ENCODE assay signal across 25 cellular contexts in genomic region chr4:170854097-170854496, GRCh38.
"Had no signal": no experiment of that assay in that cellular context is flagged by ENCODE, and none has a peak within 500 bp of the region (broad histone marks: within the 10 kb centered on the region; RNA-seq: fewer than 3 reads in every experiment).

No MANE protein-coding gene starts in this region.

- H3K4me3 Mint-ChIP-seq: naive thymus-derived CD4-positive, alpha-beta T cell; natural killer cell; nephron progenitor cell; neural progenitor cell; stimulated activated memory B cell treated with anti-CD40 and anti-IgM and Interleukin-4, amounts not matched to agents 10 μg/mL and 1 μg/mL and 100 μg/mL, for 72 hours; stimulated activated naive CD8-positive, alpha-beta T cell treated with anti-CD3 and anti-CD28 coated beads, Interleukin-15, amount 100 ng/mL, for 72 hours; type B pancreatic cell had no signal

- H3K4me2 ChIP-seq: neural progenitor cell had no signal

- H3K27me3 Mint-ChIP-seq: naive thymus-derived CD4-positive, alpha-beta T cell; progenitor cell of endocrine pancreas; stimulated activated memory B cell treated with anti-CD40 and anti-IgM and Interleukin-4, amounts not matched to agents 10 μg/mL and 1 μg/mL and 100 μg/mL, for 72 hours; stimulated activated naive CD8-positive, alpha-beta T cell treated with anti-CD3 and anti-CD28 coated beads, Interleukin-15, amount 100 ng/mL, for 72 hours; type B pancreatic cell had no signal

- H3K4me3 ChIP-seq: neural progenitor cell, ovary, psoas muscle, right lobe of liver, sigmoid colon, spleen, suprapubic skin, testis, tibial artery, transverse colon, upper lobe of right lung, uterus had no signal

- H2AFZ ChIP-seq: neural progenitor cell, parathyroid adenoma had no signal

- DNase-seq: natural killer cell; occipital lobe; psoas muscle; sigmoid colon; spleen; stimulated activated CD4-positive, alpha-beta T cell treated with anti-CD3 and anti-CD28 coated beads, Interleukin-12 subunit alpha, Interleukin-12 subunit beta, amount 100 ng/mL, for 4 hours; stimulated activated CD4-positive, alpha-beta T cell treated with anti-CD3 and anti-CD28 coated beads, Interleukin-4, amount 100 ng/mL, for 1 hour; stimulated activated CD4-positive, alpha-beta T cell treated with anti-CD3 and anti-CD28 coated beads, Interleukin-4, amount 100 ng/mL, for 4 hours; stimulated activated naive CD4-positive, alpha-beta T cell had no signal

- H3K79me2 ChIP-seq: parathyroid adenoma had no signal

- H3K36me3 Mint-ChIP-seq: naive thymus-derived CD4-positive, alpha-beta T cell; neural progenitor cell; stimulated activated memory B cell treated with anti-CD40 and anti-IgM and Interleukin-4, amounts not matched to agents 10 μg/mL and 1 μg/mL and 100 μg/mL, for 72 hours; type B pancreatic cell had no signal

- H3K27ac ChIP-seq: neural progenitor cell, ovary, parathyroid adenoma, psoas muscle, right lobe of liver, sigmoid colon, spleen, suprapubic skin, testis, tibial artery, transverse colon, upper lobe of right lung, uterus had no signal

- H3K9me3 Mint-ChIP-seq: nephron progenitor cell, neural progenitor cell, type B pancreatic cell had no signal

- H3K27ac Mint-ChIP-seq: naive thymus-derived CD4-positive, alpha-beta T cell; natural killer cell; nephron progenitor cell; neural progenitor cell; progenitor cell of endocrine pancreas; stimulated activated memory B cell treated with anti-CD40 and anti-IgM and Interleukin-4, amounts not matched to agents 10 μg/mL and 1 μg/mL and 100 μg/mL, for 72 hours; stimulated activated naive CD8-positive, alpha-beta T cell treated with anti-CD3 and anti-CD28 coated beads, Interleukin-15, amount 100 ng/mL, for 72 hours; type B pancreatic cell had no signal

- H3K36me3 ChIP-seq: neural progenitor cell, ovary, right lobe of liver, sigmoid colon, spleen, suprapubic skin, tibial artery, transverse colon, upper lobe of right lung, uterus had no signal

- H3K4me1 ChIP-seq: neural progenitor cell, parathyroid adenoma, psoas muscle, right lobe of liver, sigmoid colon, spleen, suprapubic skin, testis, tibial artery, upper lobe of right lung, uterus had no signal

- H3K27me3 ChIP-seq: neural progenitor cell, ovary, right lobe of liver, sigmoid colon, spleen, suprapubic skin, testis, tibial artery, transverse colon, upper lobe of right lung, uterus had no signal

- H3K9me3 ChIP-seq: ovary, psoas muscle, right lobe of liver, sigmoid colon, spleen, suprapubic skin, testis, tibial artery, transverse colon, upper lobe of right lung, uterus had no signal

- H3K4me1 Mint-ChIP-seq: natural killer cell; nephron progenitor cell; neural progenitor cell; stimulated activated memory B cell treated with anti-CD40 and anti-IgM and Interleukin-4, amounts not matched to agents 10 μg/mL and 1 μg/mL and 100 μg/mL, for 72 hours; stimulated activated naive CD8-positive, alpha-beta T cell treated with anti-CD3 and anti-CD28 coated beads, Interleukin-15, amount 100 ng/mL, for 72 hours had no signal

- H3K9ac ChIP-seq: neural progenitor cell, parathyroid adenoma had no signal
